Comparison of ENCODE assay signal across 28 cellular contexts in genomic region chr19:51089786-51090185, GRCh38. TPM values are rescaled to one million over a fixed set of nuclear protein-coding genes. Genes with fewer than 3 reads are reported as not detected.
"Had no signal": no experiment of that assay in that cellular context is flagged by ENCODE, and none has a peak within 500 bp of the region (broad histone marks: within the 10 kb centered on the region; RNA-seq: fewer than 3 reads in every experiment).

No MANE protein-coding gene starts in this region.

- DNase-seq: activated CD4-positive, alpha-beta T cell treated with anti-CD3 and anti-CD28 coated beads, Interleukin-2, amount 10 ng/mL, durations not matched to agents 24 days and 14 days; activated CD4-positive, alpha-beta T cell treated with anti-CD3 and anti-CD28 coated beads, Interleukin-2, amount 50 U/mL, for 48 hours; activated CD4-positive, CD25-positive, alpha-beta regulatory T cell treated with anti-CD3 and anti-CD28 coated beads, Interleukin-2, amount 50 U/mL, for 72 hours; activated CD8-positive, alpha-beta memory T cell treated with anti-CD3 and anti-CD28 coated beads, Interleukin-2, amount 10 ng/mL, durations not matched to agents 7 days and 5 days; activated effector memory CD4-positive, alpha-beta T cell treated with Interleukin-2 at 50 U/mL for 16 hours; activated naive CD4-positive, alpha-beta T cell treated with Interleukin-2 at 50 U/mL for 16 hours; activated naive CD8-positive, alpha-beta T cell treated with anti-CD3 and anti-CD28 coated beads, Interleukin-2, amount 50 U/mL, for 24 hours; activated T-cell treated with anti-CD3 and anti-CD28 coated beads, Interleukin-2, amount 50 U/mL, for 24 hours; amniotic stem cell; MG63; MV-4-11; NCI-H1092 treated with DMSO at 0.1 percent for 48 hours; NCI-H1417 treated with DMSO at 0.1 percent for 48 hours; NCI-H1694; NCI-H510A treated with DMSO at 0.1 percent for 48 hours; NCI-H69; SHP77; SW 1271 had no signal

- H3K9me3 ChIP-seq: MG63, SJSA1 had no signal

- H3K27me3 ChIP-seq: cardiac muscle cell, MG63, SJSA1 had no signal

- H3K4me3 ChIP-seq: cardiac muscle cell, MG63, SJSA1 had no signal

- H3K36me3 ChIP-seq: cardiac muscle cell, MG63, SJSA1 had no signal

- FAIRE-seq: astrocyte, RCC 7860 had no signal

- H3K4me1 ChIP-seq: SJSA1 had no signal

- ATAC-seq: activated CD8-positive, alpha-beta memory T cell treated with anti-CD3 and anti-CD28 coated beads, Interleukin-2, amount 10 ng/mL, durations not matched to agents 7 days and 5 days; activated naive CD4-positive, alpha-beta T cell treated with anti-CD3 and anti-CD28 coated beads, Interleukin-2, amount 50 U/mL, for 72 hours; activated naive CD8-positive, alpha-beta T cell treated with anti-CD3 and anti-CD28 coated beads, Interleukin-2, amount 50 U/mL, for 24 hours; PC-3; SK-N-SH treated with all-trans-retinoic acid at 6 μM for 48 hours; WTC11 had no signal

- H3K27ac ChIP-seq: cardiac muscle cell, SJSA1 had no signal

RNA-seq across cellular contexts. Expression of gene KLK14, which starts 7.1 kb away (rescaled TPM):
- total RNA-seq: PC-3, SJSA1 had no signal
- polyA plus RNA-seq: cardiac muscle cell had no signal

RNA-seq across cellular contexts. Expression of gene KLK13, which starts 24.9 kb away (rescaled TPM):
- total RNA-seq: activated CD4-positive, alpha-beta T cell treated with anti-CD3 and anti-CD28 coated beads, Interleukin-2, amount 10 ng/mL, durations not matched to agents 24 days and 14 days; activated CD8-positive, alpha-beta memory T cell treated with anti-CD3 and anti-CD28 coated beads, Interleukin-2, amount 10 ng/mL, durations not matched to agents 7 days and 5 days; activated naive CD4-positive, alpha-beta T cell treated with anti-CD3 and anti-CD28 coated beads, Interleukin-2, amount 50 U/mL, for 72 hours; activated T-helper 1 cell treated with anti-CD3 and anti-CD28 coated beads, Interleukin-12 subunit alpha, Interleukin-12 subunit beta, Interleukin-2, Interleukin-4 antibody, amounts not matched to agents 30 ng/mL and 10 ng/mL and 1 ng/mL, durations not matched to agents 14 hours and 24 hours and 36 hours; PC-3; SJSA1; T-helper 1 cell treated with Interleukin-12 subunit alpha and Interleukin-12 subunit beta and Interleukin-4 antibody, amounts not matched to agents 30 ng/mL and 1 ng/mL, for 36 hours had no signal
- polyA plus RNA-seq: cardiac muscle cell had no signal

RNA-seq across cellular contexts. Expression of gene SIGLEC9, which starts 34.9 kb away (rescaled TPM):
- total RNA-seq: astrocyte, cardiac muscle cell, PC-3, SJSA1, WTC11 had no signal
- polyA plus RNA-seq: cardiac muscle cell had no signal

RNA-seq across cellular contexts. Expression of gene SIGLEC7, which starts 52.3 kb away (rescaled TPM):
- total RNA-seq: activated CD4-positive, alpha-beta T cell treated with anti-CD3 and anti-CD28 coated beads, Interleukin-2, amount 10 ng/mL, durations not matched to agents 24 days and 14 days; activated CD8-positive, alpha-beta memory T cell treated with anti-CD3 and anti-CD28 coated beads, Interleukin-2, amount 10 ng/mL, durations not matched to agents 7 days and 5 days; activated T-helper 1 cell treated with anti-CD3 and anti-CD28 coated beads, Interleukin-12 subunit alpha, Interleukin-12 subunit beta, Interleukin-2, Interleukin-4 antibody, amounts not matched to agents 30 ng/mL and 10 ng/mL and 1 ng/mL, durations not matched to agents 14 hours and 24 hours and 36 hours; astrocyte; cardiac muscle cell; PC-3; SJSA1; T-helper 1 cell treated with Interleukin-12 subunit alpha and Interleukin-12 subunit beta and Interleukin-4 antibody, amounts not matched to agents 30 ng/mL and 1 ng/mL, for 36 hours; WTC11 had no signal
- polyA plus RNA-seq: cardiac muscle cell had no signal
